2 cellular contexts compared by ENCODE assay signal in genomic region chr2:67880291-67880761, GRCh38.
TF ChIP-seq lines count a peak whose summit lies in the region.

No MANE protein-coding gene starts in this region.

TF ChIP-seq in GM23338, 12 proteins besides CTCF, POLR2A, EP300 and RAD21 (continued from another document):
- no peak for TF ChIP-seq ZNF462 (CRISPR knock-in tag; IDR thresholded peaks at IDR 0.05)
- no peak for TF ChIP-seq ETS1 (IDR thresholded peaks at IDR 0.05)
- no peak for TF ChIP-seq ZNF114 (CRISPR knock-in tag; IDR thresholded peaks at IDR 0.05)
- no peak for TF ChIP-seq STAT1 (IDR thresholded peaks at IDR 0.05; ENCODE audit: unreplicated experiment)
- no peak for TF ChIP-seq CREB1 (CRISPR knock-in tag; IDR thresholded peaks at IDR 0.05; ENCODE audit: low read depth)
- TF ChIP-seq REST (IDR thresholded peaks at IDR 0.05; ENCODE audit: unreplicated experiment) = no peak
- no peak for TF ChIP-seq EZH2 (IDR thresholded peaks at IDR 0.05; ENCODE audit: low read depth, unreplicated experiment)
- no peak for TF ChIP-seq NANOG (IDR thresholded peaks at IDR 0.05; ENCODE audit: borderline replicate concordance)
- no peak for TF ChIP-seq EZH2phosphoT487 (IDR thresholded peaks at IDR 0.05; ENCODE audit: unreplicated experiment)
- no peak for TF ChIP-seq ZNF331 (CRISPR knock-in tag; IDR thresholded peaks at IDR 0.05; ENCODE audit: low read depth)

TF ChIP-seq in SK-N-SH treated with all-trans-retinoic acid at 6 μM for 48 hours, 23 proteins besides CTCF, POLR2A, EP300 and RAD21 (continued from another document):
- TF ChIP-seq PPARA (CRISPR knock-in tag; IDR thresholded peaks at IDR 0.05; ENCODE audit: borderline replicate concordance) (no peak), BACH2 (CRISPR knock-in tag; IDR thresholded peaks at IDR 0.05; ENCODE audit: borderline replicate concordance) (no peak), ESRRG (CRISPR knock-in tag; IDR thresholded peaks at IDR 0.05) (no peak), CREB5 (CRISPR knock-in tag; IDR thresholded peaks at IDR 0.05; ENCODE audit: low read depth) (no peak), TCF4 (CRISPR knock-in tag; IDR thresholded peaks at IDR 0.05; ENCODE audit: borderline replicate concordance) (peak; percentile 90; the same call in 1 of the 2 replicates), ZNF565 (CRISPR knock-in tag; conservative IDR thresholded peaks at IDR 0.05; ENCODE audit: low read depth) (no peak), GLIS3 (CRISPR knock-in tag; IDR thresholded peaks at IDR 0.05) (no peak), TSHZ2 (CRISPR knock-in tag; IDR thresholded peaks at IDR 0.05) (peak; percentile 52; the same call in 1 of the 2 replicates), ZFP3 (CRISPR knock-in tag; IDR thresholded peaks at IDR 0.05) (no peak)
TF ChIP-seq in SK-N-SH treated with all-trans-retinoic acid at 6 μM for 48 hours: peak in this region for 3.
